ENCODE assay signal across 18 cellular contexts in the genomic region with DNA sequence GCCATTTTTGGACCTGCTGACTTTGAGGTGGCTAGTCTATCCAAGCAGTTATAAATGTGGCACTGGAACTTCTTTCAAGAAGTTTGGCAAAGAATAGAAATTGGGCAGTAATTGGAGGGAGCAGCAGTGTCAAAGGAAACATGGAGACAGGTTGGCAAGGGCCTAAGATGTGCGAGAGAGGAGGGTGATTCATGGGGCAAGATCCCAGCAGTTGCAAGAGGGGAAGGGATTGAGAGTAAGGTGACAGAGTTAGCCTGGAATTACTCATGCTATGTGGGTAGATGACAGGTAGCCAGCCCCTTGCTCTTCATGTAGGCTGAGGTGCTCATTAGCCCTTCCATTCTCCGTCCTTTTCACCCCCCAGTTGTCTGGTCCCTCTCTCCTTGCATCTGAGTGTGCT. TPM values are rescaled to one million over a fixed set of nuclear protein-coding genes. Genes with fewer than 3 reads are reported as not detected.
DNase-seq lines count a peak whose midpoint lies in the region; ATAC-seq and TF ChIP-seq lines count a peak whose summit lies in the region.
"Had no signal": no experiment of that assay in that cellular context is flagged by ENCODE, and none has a peak within 500 bp of the region (broad histone marks: within the 10 kb centered on the region; RNA-seq: fewer than 3 reads in every experiment).

No MANE protein-coding gene starts in this region.

- H3F3A ChIP-seq in OCI-LY1 (ENCODE audit: insufficient read depth, low read length) = no peaks in the 10 kb centered on the region

- H3K27ac Mint-ChIP-seq in activated CD4-positive, alpha-beta T cell treated with anti-CD3 and anti-CD28 coated beads for 36 hours = no peak overlapping the region
- H3K27ac Mint-ChIP-seq: GM23338 had no signal

- H3K79me1 ChIP-seq in trophoblast cell (ENCODE audit: low read length) = no peaks in the 10 kb centered on the region

- peak; percentile 24 for ATAC-seq in activated CD4-positive, alpha-beta T cell treated with anti-CD3 and anti-CD28 coated beads for 36 hours
- ATAC-seq in HG02938 (IDR thresholded peaks at IDR 0.05; ENCODE audit: unreplicated experiment) = no peak
- ATAC-seq: GM23338 had no signal

- no peak overlapping the region for H2BK5ac ChIP-seq in trophoblast cell (ENCODE audit: low read depth, low read length, poor library complexity)

- H3K27me3 Mint-ChIP-seq in activated CD4-positive, alpha-beta T cell treated with anti-CD3 and anti-CD28 coated beads for 36 hours = peaks cover 6% of the 10 kb centered on the region

- H4K12ac ChIP-seq in trophoblast cell (ENCODE audit: low read depth, low read length) = no peak overlapping the region

- H2AFZ ChIP-seq in OCI-LY1 (ENCODE audit: low read length) (no peak overlapping the region), trophoblast cell (ENCODE audit: insufficient read depth, low read length, poor library complexity) (no peak overlapping the region)
- H2AFZ ChIP-seq: GM23338 had no signal

- no peak overlapping the region for H2BK12ac ChIP-seq in trophoblast cell (ENCODE audit: low read length)

- TF ChIP-seq CTCF in OCI-LY1 (IDR thresholded peaks at IDR 0.05; ENCODE audit: low read length) = no peak
- TF ChIP-seq CTCF in fibroblast of mammary gland (conservative IDR thresholded peaks at IDR 0.05; ENCODE audit: control insufficient read depth, insufficient read depth, low read depth, low read length) = no peak

- H3K36me3 Mint-ChIP-seq in activated CD4-positive, alpha-beta T cell treated with anti-CD3 and anti-CD28 coated beads for 36 hours (ENCODE audit: low read depth) = no peaks in the 10 kb centered on the region

- no peak overlapping the region for H3K14ac ChIP-seq in trophoblast cell (ENCODE audit: low read length)

- H4K20me1 ChIP-seq in OCI-LY1 (ENCODE audit: insufficient read depth, low read length) = no peaks in the 10 kb centered on the region

- peaks cover 11% of the 10 kb centered on the region for H3K9me3 Mint-ChIP-seq in activated CD4-positive, alpha-beta T cell treated with anti-CD3 and anti-CD28 coated beads for 36 hours (ENCODE audit: low read depth)

- H3K9ac ChIP-seq in OCI-LY1 (ENCODE audit: low read length) = no peak overlapping the region
- H3K9ac ChIP-seq in trophoblast cell (ENCODE audit: low read length) = no peak overlapping the region

- H3K23ac ChIP-seq in trophoblast cell (ENCODE audit: low read length) = no peak overlapping the region

- H3K4me1 Mint-ChIP-seq in activated CD4-positive, alpha-beta T cell treated with anti-CD3 and anti-CD28 coated beads for 36 hours = peaks cover 15% of the 10 kb centered on the region

- no peak overlapping the region for H3K4ac ChIP-seq in trophoblast cell (ENCODE audit: low read depth, low read length)

- no peak overlapping the region for H2BK120ac ChIP-seq in trophoblast cell (ENCODE audit: insufficient read depth, low read length, poor library complexity)

- peaks cover 52% of the 10 kb centered on the region for H3K4me1 ChIP-seq in OCI-LY1 (ENCODE audit: insufficient read depth, low read length, severe bottlenecking)
- no peaks in the 10 kb centered on the region for H3K4me1 ChIP-seq in trophoblast cell (ENCODE audit: control insufficient read depth in 1 of 2, insufficient read depth in 2 of 2, low read length in 2 of 2)
- H3K4me1 ChIP-seq: Peyer's patch had no signal

- H2AK5ac ChIP-seq in trophoblast cell (ENCODE audit: low read length) = no peak overlapping the region

- no peaks in the 10 kb centered on the region for H3K9me2 ChIP-seq in OCI-LY1 (ENCODE audit: low read depth, low read length)

- no peak overlapping the region for H4K91ac ChIP-seq in trophoblast cell (ENCODE audit: low read depth, low read length)

- intact Hi-C loops in activated CD4-positive, alpha-beta T cell treated with anti-CD3 and anti-CD28 coated beads for 36 hours (cut with DNase I, micrococcal nuclease) = no loop called here

- POLR2A ChIA-PET in activated CD4-positive, alpha-beta T cell treated with anti-CD3 and anti-CD28 coated beads for 36 hours (lab: Charles Lee) = no interaction called here

- no peak overlapping the region for H3K18ac ChIP-seq in trophoblast cell (ENCODE audit: low read length)

- H3K4me3 ChIP-seq in OCI-LY1 (ENCODE audit: low read depth, low read length, poor library complexity, severe bottlenecking) = no peak overlapping the region
- H3K4me3 ChIP-seq in fibroblast of mammary gland (ENCODE audit: control insufficient read depth, low read depth, low read length) = no peak overlapping the region
- no peak overlapping the region for H3K4me3 ChIP-seq in trophoblast cell (ENCODE audit: low read depth, low read length)
- H3K4me3 ChIP-seq: GM23338, Peyer's patch had no signal

- no peak for DNase-seq in activated CD4-positive, alpha-beta T cell treated with anti-CD3 and anti-CD28 coated beads for 36 hours
- no peak for DNase-seq in activated CD4-positive, alpha-beta T cell treated with anti-CD3 and anti-CD28 coated beads, Interleukin-2, amount 50 U/mL, for 48 hours
- DNase-seq in fibroblast of mammary gland (ENCODE audit: low read depth) (peak; percentile 38), trophoblast cell (peak; percentile 23 to 39), cerebellar nuclear complex (lab: John Stamatoyannopoulos, UW) (no peak), DMS79 treated with DMSO at 0.1 percent for 48 hours (lab: John Stamatoyannopoulos, UW) (no peak)
- DNase-seq: DMS153, NCI-H1417 treated with DMSO at 0.1 percent for 48 hours, NCI-H2029, NCI-H510A, NCI-H82, Peyer's patch, SHP77 had no signal

- H3K27me3 ChIP-seq in OCI-LY1 (ENCODE audit: insufficient read depth, low read length) (no peaks in the 10 kb centered on the region), trophoblast cell (ENCODE audit: insufficient read depth, low read length) (no peaks in the 10 kb centered on the region)
- H3K27me3 ChIP-seq: Peyer's patch had no signal

- H3K36me3 ChIP-seq in OCI-LY1 (ENCODE audit: insufficient read depth, low read length) (no peaks in the 10 kb centered on the region; the same call in 1 of the 2 replicates), trophoblast cell (ENCODE audit: control insufficient read depth in 1 of 2, insufficient read depth in 2 of 2, low read length in 2 of 2) (no peaks in the 10 kb centered on the region)
- H3K36me3 ChIP-seq: Peyer's patch had no signal

- H3K4me2 ChIP-seq in OCI-LY1 (ENCODE audit: low read length) (no peak overlapping the region), trophoblast cell (ENCODE audit: low read length) (no peak overlapping the region)
- H3K4me2 ChIP-seq: GM23338 had no signal

- no peak overlapping the region for H4K8ac ChIP-seq in trophoblast cell (ENCODE audit: low read depth, low read length)

- H3K79me2 ChIP-seq in OCI-LY1 (ENCODE audit: insufficient read depth, low read length) (no peaks in the 10 kb centered on the region), trophoblast cell (ENCODE audit: control insufficient read depth, insufficient read depth, low read length, poor library complexity) (no peaks in the 10 kb centered on the region)

- H3K9me3 ChIP-seq in OCI-LY1 (ENCODE audit: low read length) (peaks cover 4% of the 10 kb centered on the region; the same call in 1 of the 2 replicates), trophoblast cell (ENCODE audit: insufficient read depth, low read depth, low read length) (no peaks in the 10 kb centered on the region)
- H3K9me3 ChIP-seq: Peyer's patch had no signal

- WGBS in trophoblast cell (ENCODE audit: extremely low coverage, insufficient coverage, insufficient read length) = no CpG with 5 or more reads among the region's 2 CpGs

- no peak overlapping the region for H3K4me3 Mint-ChIP-seq in activated CD4-positive, alpha-beta T cell treated with anti-CD3 and anti-CD28 coated beads for 36 hours
- H3K4me3 Mint-ChIP-seq: GM23338 had no signal

- peak overlapping the region; percentile 84 for H3K27ac ChIP-seq in OCI-LY1 (ENCODE audit: low read depth, low read length, poor library complexity, severe bottlenecking)
- no peak overlapping the region for H3K27ac ChIP-seq in trophoblast cell (ENCODE audit: low read depth, low read length)
- H3K27ac ChIP-seq: 22Rv1, C4-2B had no signal

- CTCF ChIA-PET in activated CD4-positive, alpha-beta T cell treated with anti-CD3 and anti-CD28 coated beads for 36 hours (lab: Charles Lee) = no interaction called here

RNA-seq across cellular contexts. Expression of gene FBXL14, which starts 42.2 kb away (rescaled TPM):
- 10 to 100 TPM; 17.0 to 17.8 TPM for total RNA-seq in activated CD4-positive, alpha-beta T cell treated with anti-CD3 and anti-CD28 coated beads for 36 hours
- 3.3 and 3.9 TPM in 2 replicates for polyA plus RNA-seq in trophoblast cell (2013)

Comparison
In these comparisons a context has a peak if more than half of its experiments do, and no peak if none do; other contexts are left out.
1. DNase-seq: peak in fibroblast of mammary gland (single experiment) and trophoblast cell (2 of 2); none in activated CD4-positive, alpha-beta T cell treated with anti-CD3 and anti-CD28 coated beads for 36 hours (single experiment), activated CD4-positive, alpha-beta T cell treated with anti-CD3 and anti-CD28 coated beads, Interleukin-2, amount 50 U/mL, for 48 hours (0 of 2), cerebellar nuclear complex (0 of 2) and DMS79 treated with DMSO at 0.1 percent for 48 hours (single experiment).